1 cellular context compared by ENCODE assay signal in genomic region chr1:109256971-109257681, GRCh38.
TF ChIP-seq lines count a peak whose summit lies in the region.

No MANE protein-coding gene starts in this region.

TF ChIP-seq in IMR-90, 13 proteins besides CTCF, POLR2A, EP300 and RAD21 (continued from another document):
- TF ChIP-seq SMC3 (IDR thresholded peaks at IDR 0.05; ENCODE audit: low read depth, low read length) (no peak), CEBPB (IDR thresholded peaks at IDR 0.05; ENCODE audit: low read depth, low read length) (no peak), FOS (IDR thresholded peaks at IDR 0.05; ENCODE audit: low read depth, low read length) (no peak), CHD1 (IDR thresholded peaks at IDR 0.05; ENCODE audit: low read depth, low read length) (no peak), MXI1 (IDR thresholded peaks at IDR 0.05; ENCODE audit: borderline replicate concordance, low read depth, low read length) (no peak), RFX5 (IDR thresholded peaks at IDR 0.05; ENCODE audit: low read depth, low read length) (no peak), MAFK (IDR thresholded peaks at IDR 0.05; ENCODE audit: low read depth, low read length) (no peak), RCOR1 (IDR thresholded peaks at IDR 0.05; ENCODE audit: insufficient replicate concordance, low read length) (no peak)
- TF ChIP-seq, protein P1, sequence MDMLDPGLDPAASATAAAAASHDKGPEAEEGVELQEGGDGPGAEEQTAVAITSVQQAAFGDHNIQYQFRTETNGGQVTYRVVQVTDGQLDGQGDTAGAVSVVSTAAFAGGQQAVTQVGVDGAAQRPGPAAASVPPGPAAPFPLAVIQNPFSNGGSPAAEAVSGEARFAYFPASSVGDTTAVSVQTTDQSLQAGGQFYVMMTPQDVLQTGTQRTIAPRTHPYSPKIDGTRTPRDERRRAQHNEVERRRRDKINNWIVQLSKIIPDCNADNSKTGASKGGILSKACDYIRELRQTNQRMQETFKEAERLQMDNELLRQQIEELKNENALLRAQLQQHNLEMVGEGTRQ (IDR thresholded peaks at IDR 0.05; ENCODE audit: low read depth, low read length) = no peak
